9 cellular contexts compared by ENCODE assay signal in genomic region chr2:169480079-169480465, GRCh38. TPM values are rescaled to one million over a fixed set of nuclear protein-coding genes. Genes with fewer than 3 reads are reported as not detected.
DNase-seq lines count a peak whose midpoint lies in the region; ATAC-seq, FAIRE-seq and TF ChIP-seq lines count a peak whose summit lies in the region.
"Had no signal": no experiment of that assay in that cellular context is flagged by ENCODE, and none has a peak within 500 bp of the region (broad histone marks: within the 10 kb centered on the region; RNA-seq: fewer than 3 reads in every experiment).

No MANE protein-coding gene starts in this region.

- no peak overlapping the region for H2BK15ac ChIP-seq in neuronal stem cell (ENCODE audit: low read length)

- peak overlapping the region; percentile 96 for H2AFZ ChIP-seq in neuronal stem cell (ENCODE audit: low read length)

- no peaks in the 10 kb centered on the region for H3K79me2 ChIP-seq in DOHH2 (ENCODE audit: control insufficient read depth, low read length)

- no peak for FAIRE-seq in RCC 7860 (lab: Jason Lieb, UNC)

- H4K91ac ChIP-seq in neuronal stem cell (ENCODE audit: low read depth, low read length, poor library complexity): no peak overlapping the region

- H3K4me1 ChIP-seq in DOHH2 (ENCODE audit: control insufficient read depth, low read length) (peaks cover 12% of the 10 kb centered on the region), neuronal stem cell (ENCODE audit: control insufficient read depth in 2 of 2, insufficient read depth in 1 of 2, low read depth in 1 of 2, low read length in 2 of 2) (peaks cover 0 to 2% of the 10 kb centered on the region in 2 donors)
- H3K4me1 ChIP-seq in effector memory CD4-positive, alpha-beta T cell (ENCODE audit: control insufficient read depth, insufficient read depth, low read length, poor library complexity, severe bottlenecking): no peaks in the 10 kb centered on the region

- peak overlapping the region; percentile 84 for H3K4me3 ChIP-seq in DOHH2 (ENCODE audit: low read length)
- H3K4me3 ChIP-seq in LNCaP clone FGC (ENCODE audit: low read depth, low read length): peak overlapping the region; percentile 67
- H3K4me3 ChIP-seq in effector memory CD4-positive, alpha-beta T cell (ENCODE audit: insufficient read depth, low read depth, low read length, poor library complexity, severe bottlenecking): peak overlapping the region; percentile 90
- peak overlapping the region; percentile 81 to 84 for H3K4me3 ChIP-seq in neuronal stem cell (ENCODE audit: low read length in 2 of 2)

- no peak overlapping the region for H3K18ac ChIP-seq in neuronal stem cell (ENCODE audit: low read length)

- H3K79me1 ChIP-seq in neuronal stem cell (ENCODE audit: low read depth, low read length): no peaks in the 10 kb centered on the region

- no peak for DNase-seq in LNCaP clone FGC (ENCODE audit: low read depth)
- DNase-seq in effector memory CD4-positive, alpha-beta T cell: no peak
- DNase-seq in neuronal stem cell (ENCODE audit: low spot score): no peak
- DNase-seq in NCI-H1105 (lab: John Stamatoyannopoulos, UW): no peak
- no peak for DNase-seq in RCC 7860 (ENCODE audit: low spot score)
- DNase-seq: NCI-H1417 treated with DMSO at 0.1 percent for 48 hours had no signal

- H3K27ac ChIP-seq in DOHH2 (ENCODE audit: low read depth, low read length): no peak overlapping the region
- H3K27ac ChIP-seq in effector memory CD4-positive, alpha-beta T cell (ENCODE audit: insufficient read depth, low read length, poor library complexity, severe bottlenecking): no peak overlapping the region
- no peak overlapping the region for H3K27ac ChIP-seq in neuronal stem cell (replicated peaks; ENCODE audit: low read length)

- H3K27me3 ChIP-seq in DOHH2 (ENCODE audit: control insufficient read depth, low read length) (no peaks in the 10 kb centered on the region), neuronal stem cell (ENCODE audit: control insufficient read depth in 3 of 3, insufficient read depth in 3 of 3, low read depth in 1 of 3, low read length in 3 of 3) (peaks cover 0 to 4% (median 4%) of the 10 kb centered on the region in 3 experiments)
- H3K27me3 ChIP-seq in effector memory CD4-positive, alpha-beta T cell (replicated peaks; ENCODE audit: control insufficient read depth, insufficient read depth, low read length, poor library complexity, severe bottlenecking): no peaks in the 10 kb centered on the region

- H3K9me2 ChIP-seq in DOHH2 (replicated peaks; ENCODE audit: control insufficient read depth, low read length): no peaks in the 10 kb centered on the region

- H2BK120ac ChIP-seq in neuronal stem cell (ENCODE audit: low read depth, low read length): no peak overlapping the region

- H3K9ac ChIP-seq in neuronal stem cell (ENCODE audit: low read depth, low read length, poor library complexity): no peak overlapping the region

- no peaks in the 10 kb centered on the region for H4K20me1 ChIP-seq in DOHH2 (ENCODE audit: control insufficient read depth, insufficient read depth, low read depth, low read length)

- ATAC-seq in HG03045 (IDR thresholded peaks at IDR 0.05; ENCODE audit: unreplicated experiment): no peak
- no peak for ATAC-seq in GM18498 (IDR thresholded peaks at IDR 0.05; ENCODE audit: unreplicated experiment)

- no peak overlapping the region for H2BK5ac ChIP-seq in neuronal stem cell (ENCODE audit: low read length)

- no CpG with 5 or more reads among the region's 9 CpGs for WGBS in neuronal stem cell (ENCODE audit: extremely low coverage in 2 of 2, insufficient read length in 2 of 2, insufficient replicate concordance in 1 of 2), 2 donors

- no peak overlapping the region for H4K8ac ChIP-seq in neuronal stem cell (ENCODE audit: low read depth, low read length)

- H3K9me3 ChIP-seq in DOHH2 (ENCODE audit: control insufficient read depth, insufficient read depth, low read length) (no peaks in the 10 kb centered on the region), neuronal stem cell (replicated peaks in 1 of 2; ENCODE audit: control insufficient read depth in 2 of 2, insufficient read depth in 1 of 2, low read depth in 1 of 2, low read length in 2 of 2) (no peaks in the 10 kb centered on the region)
- H3K9me3 ChIP-seq in effector memory CD4-positive, alpha-beta T cell (ENCODE audit: control insufficient read depth, low read length): no peaks in the 10 kb centered on the region

- H3K4me2 ChIP-seq in DOHH2 (ENCODE audit: low read length): peak overlapping the region; percentile 91
- H3K4me2 ChIP-seq in neuronal stem cell (ENCODE audit: insufficient read depth, low read length, poor library complexity, severe bottlenecking): peak overlapping the region; percentile 79

- TF ChIP-seq CTCF in DOHH2 (IDR thresholded peaks at IDR 0.05; ENCODE audit: low read depth, low read length, poor library complexity, severe bottlenecking): no peak
- TF ChIP-seq CTCF in LNCaP clone FGC (IDR thresholded peaks at IDR 0.05; ENCODE audit: control insufficient read depth, extremely low read depth, insufficient read depth): no peak

- no peak overlapping the region for H3K23ac ChIP-seq in neuronal stem cell (ENCODE audit: low read depth, low read length, poor library complexity)

- no peak overlapping the region for H3K14ac ChIP-seq in neuronal stem cell (ENCODE audit: low read length)

- H2BK12ac ChIP-seq in neuronal stem cell (ENCODE audit: low read length): no peak overlapping the region

- H3K36me3 ChIP-seq in DOHH2 (ENCODE audit: control insufficient read depth, low read length) (no peaks in the 10 kb centered on the region; the same call in 1 of the 2 replicates), neuronal stem cell (replicated peaks in 1 of 2; ENCODE audit: control insufficient read depth in 2 of 2, insufficient read depth in 2 of 2, low read length in 2 of 2) (peaks cover 0 to 11% of the 10 kb centered on the region in 2 donors)
- H3K36me3 ChIP-seq in effector memory CD4-positive, alpha-beta T cell (ENCODE audit: control insufficient read depth, insufficient read depth, low read length): peaks cover 3% of the 10 kb centered on the region

- no peaks in the 10 kb centered on the region for H3F3A ChIP-seq in DOHH2 (ENCODE audit: control insufficient read depth, insufficient read depth)

- no peak overlapping the region for H3K4ac ChIP-seq in neuronal stem cell (ENCODE audit: low read length)

- no peak overlapping the region for H2AK5ac ChIP-seq in neuronal stem cell (ENCODE audit: low read depth, low read length)

RNA-seq across cellular contexts. Expression of gene BBS5, which starts 0.8 kb away (rescaled TPM):
- polyA plus RNA-seq in neuronal stem cell (2013, experiment 1 of 2): 5.1 TPM
- polyA plus RNA-seq in neuronal stem cell (2013, experiment 2 of 2): 5.1 TPM

RNA-seq across cellular contexts. Expression of gene KLHL41, which starts 29.4 kb away (rescaled TPM):
- 0.45 TPM for polyA plus RNA-seq in neuronal stem cell (2013, experiment 1 of 2)
- polyA plus RNA-seq in neuronal stem cell (2013, experiment 2 of 2): 0.44 TPM
